ENCODE assay signal across 8 cellular contexts in genomic region chr7:74084722-74085578, GRCh38. TPM values are rescaled to one million over a fixed set of nuclear protein-coding genes. Genes with fewer than 3 reads are reported as not detected.
DNase-seq lines count a peak whose midpoint lies in the region; ATAC-seq and TF ChIP-seq lines count a peak whose summit lies in the region.

No MANE protein-coding gene starts in this region.

- no peaks in the 10 kb centered on the region for H3K9me3 Mint-ChIP-seq in CD14-positive monocyte

- peaks cover 23% of the 10 kb centered on the region for H3K79me2 ChIP-seq in neural cell (replicated peaks; ENCODE audit: insufficient read depth, low read length)

- H3K36me3 Mint-ChIP-seq in CD14-positive monocyte: peaks cover 15 to 29% of the 10 kb centered on the region in 2 donors

- peak overlapping the region in 5 of 7 donors; percentile 8 to 76 (median 54) for H3K27ac Mint-ChIP-seq in CD14-positive monocyte

- no peaks in the 10 kb centered on the region for H3K9me3 ChIP-seq in effector memory CD4-positive, alpha-beta T cell (ENCODE audit: control insufficient read depth, low read length)
- H3K9me3 ChIP-seq in neural cell (ENCODE audit: low read length): no peaks in the 10 kb centered on the region

- peak overlapping the region; percentile 80 for H2AFZ ChIP-seq in neural cell (ENCODE audit: low read depth, low read length)

- ATAC-seq in HG03469 (IDR thresholded peaks at IDR 0.05; ENCODE audit: unreplicated experiment): no peak
- ATAC-seq in HG02642 (IDR thresholded peaks at IDR 0.05; ENCODE audit: poor library complexity, unreplicated experiment): no peak
- ATAC-seq in HG02840 (IDR thresholded peaks at IDR 0.05; ENCODE audit: low FRiP score, unreplicated experiment): no peak

- peaks cover 11% of the 10 kb centered on the region for H3K4me1 Mint-ChIP-seq in CD14-positive monocyte

- H3F3A ChIP-seq in neural cell (ENCODE audit: insufficient read depth, low read length, poor library complexity, severe bottlenecking): no peaks in the 10 kb centered on the region

- peak overlapping the region; percentile 85 to 90 for H3K4me3 Mint-ChIP-seq in CD14-positive monocyte

- TF ChIP-seq CTCF in CD14-positive monocyte (IDR thresholded peaks at IDR 0.05): no peak
- no peak for TF ChIP-seq CTCF in neural cell (IDR thresholded peaks at IDR 0.05; ENCODE audit: poor library complexity, severe bottlenecking)

- peak overlapping the region; percentile 87 for H3K9ac ChIP-seq in neural cell (ENCODE audit: low read length)

- H3K27me3 ChIP-seq in effector memory CD4-positive, alpha-beta T cell (replicated peaks; ENCODE audit: control insufficient read depth, insufficient read depth, low read length, poor library complexity, severe bottlenecking): no peaks in the 10 kb centered on the region
- no peaks in the 10 kb centered on the region for H3K27me3 ChIP-seq in neural cell (ENCODE audit: insufficient read depth, low read depth, low read length)

- H4K20me1 ChIP-seq in neural cell (ENCODE audit: insufficient read depth): no peaks in the 10 kb centered on the region

- H3K36me3 ChIP-seq in effector memory CD4-positive, alpha-beta T cell (ENCODE audit: control insufficient read depth, insufficient read depth, low read length): no peaks in the 10 kb centered on the region
- no peaks in the 10 kb centered on the region for H3K36me3 ChIP-seq in neural cell (ENCODE audit: insufficient read depth, low read length)

- H3K27ac ChIP-seq in effector memory CD4-positive, alpha-beta T cell (ENCODE audit: insufficient read depth, low read length, poor library complexity, severe bottlenecking): peak overlapping the region; percentile 42
- no peak overlapping the region for H3K27ac ChIP-seq in neural cell (ENCODE audit: low read length)

- H3K9me2 ChIP-seq in neural cell (ENCODE audit: insufficient read depth, low read length): no peaks in the 10 kb centered on the region

- intact Hi-C loops in CD14-positive monocyte (cut with micrococcal nuclease): loop anchor here in 1 of 2 donors (1.0 kb wide), 1 partner anchor 8 kb away; no protein-coding TSS in a partner anchor

- no peak for TF ChIP-seq RAD21 in neural cell (conservative IDR thresholded peaks at IDR 0.05)

- H3K4me1 ChIP-seq in effector memory CD4-positive, alpha-beta T cell (ENCODE audit: control insufficient read depth, insufficient read depth, low read length, poor library complexity, severe bottlenecking): peaks cover 13% of the 10 kb centered on the region

- H3K4me2 ChIP-seq in neural cell (ENCODE audit: low read length): peak overlapping the region; percentile 92

- no peak for DNase-seq in CD14-positive monocyte (ENCODE audit: low spot score)
- peak; percentile 58 for DNase-seq in NCI-H2196 (lab: John Stamatoyannopoulos, UW; ENCODE audit: unreplicated experiment)
- DNase-seq in effector memory CD4-positive, alpha-beta T cell: no peak
- DNase-seq in dedifferentiated amniotic fluid mesenchymal stem cell (ENCODE audit: extremely low spot score): no peak

- peaks cover 0 to 3% (median 2%) of the 10 kb centered on the region in 3 donors for H3K27me3 Mint-ChIP-seq in CD14-positive monocyte (ENCODE audit: low read depth in 3 of 3)

- H3K4me3 ChIP-seq in effector memory CD4-positive, alpha-beta T cell (ENCODE audit: insufficient read depth, low read depth, low read length, poor library complexity, severe bottlenecking): peak overlapping the region; percentile 69
- peak overlapping the region; percentile 85 for H3K4me3 ChIP-seq in neural cell (ENCODE audit: low read length)

- TF ChIP-seq EP300 in neural cell (conservative IDR thresholded peaks at IDR 0.05; ENCODE audit: poor library complexity, severe bottlenecking): no peak

TF ChIP-seq in neural cell, 6 proteins besides CTCF, POLR2A, EP300 and RAD21:
- TF ChIP-seq REST (IDR thresholded peaks at IDR 0.05; ENCODE audit: borderline replicate concordance) (no peak), MXI1 (conservative IDR thresholded peaks at IDR 0.05; ENCODE audit: poor library complexity, severe bottlenecking) (no peak), SMC3 (conservative IDR thresholded peaks at IDR 0.05; ENCODE audit: poor library complexity) (no peak), POLR2AphosphoS5 (IDR thresholded peaks at IDR 0.05) (no peak), TAF1 (IDR thresholded peaks at IDR 0.05; ENCODE audit: low read depth) (no peak)
TF ChIP-seq in neural cell: peak in this region for 0.

RNA-seq across cellular contexts. Expression of gene LIMK1, which starts 1.3 kb away (rescaled TPM):
- 10 to 100 TPM; 12.6 to 13.9 TPM for polyA plus RNA-seq in CD14-positive monocyte
- polyA plus RNA-seq in neural cell: 21.1 and 23.5 TPM in 2 replicates
- 35.8 and 38.5 TPM in 2 replicates for polyA minus RNA-seq in neural cell

RNA-seq across cellular contexts. Expression of gene ELN, which starts 57.0 kb away (rescaled TPM):
- polyA plus RNA-seq in CD14-positive monocyte (not detected), neural cell (0.16 TPM in 1 of 2 replicates, not detected in the other)
- 0.23 TPM in 1 of 2 replicates, not detected in the other for polyA minus RNA-seq in neural cell
